1 cellular context compared by ENCODE assay signal in genomic region chr22:20428496-20429253, GRCh38.
A peak's percentile ranks its signal among the peaks of the same experiment; 100 is the strongest.
TF ChIP-seq lines count a peak whose summit lies in the region.

No MANE protein-coding gene starts in this region.

TF ChIP-seq in K562, 482 proteins besides CTCF, POLR2A, EP300 and RAD21 (continued from another document and continues in another):
- TF ChIP-seq ID3 (CRISPR knock-in tag; IDR thresholded peaks at IDR 0.05), result no peak
- peak; percentile 84; the same call in 1 of the 2 replicates for TF ChIP-seq ID3 (tag; IDR thresholded peaks at IDR 0.05)
- no peak for TF ChIP-seq RFX1 (IDR thresholded peaks at IDR 0.05)
- TF ChIP-seq CXXC5 (CRISPR knock-in tag; IDR thresholded peaks at IDR 0.05), result no peak; the same call in 1 of the 2 replicates
- no peak; the same call in 1 of the 2 replicates for TF ChIP-seq ZNF124 (CRISPR knock-in tag; IDR thresholded peaks at IDR 0.05)
- no peak for TF ChIP-seq ARID3B (CRISPR knock-in tag; IDR thresholded peaks at IDR 0.05; ENCODE audit: borderline replicate concordance)
- TF ChIP-seq OTX1 (CRISPR knock-in tag; IDR thresholded peaks at IDR 0.05), result peak; percentile 93
- TF ChIP-seq MGA (IDR thresholded peaks at IDR 0.05), result no peak
- peak; percentile 86; the same call in 1 of the 2 replicates for TF ChIP-seq KDM2B (CRISPR knock-in tag; IDR thresholded peaks at IDR 0.05)
- TF ChIP-seq STAT5A (IDR thresholded peaks at IDR 0.05; ENCODE audit: borderline replicate concordance, low read length), result no peak
- TF ChIP-seq TARDBP (IDR thresholded peaks at IDR 0.05), result no peak
- TF ChIP-seq ZNF133 (CRISPR knock-in tag; IDR thresholded peaks at IDR 0.05), result 0 out of 2 replicates have a peak, but pooled peaks have one; percentile 1
- TF ChIP-seq EGR1 (conservative IDR thresholded peaks at IDR 0.05), result peak; percentile 97
- peak; percentile 99 for TF ChIP-seq ZSCAN29 (IDR thresholded peaks at IDR 0.05)
- TF ChIP-seq BRF2 (IDR thresholded peaks at IDR 0.05; ENCODE audit: borderline replicate concordance, insufficient read depth, insufficient read length), result no peak
- TF ChIP-seq ZNF644 (tag; IDR thresholded peaks at IDR 0.05; ENCODE audit: low read depth), result no peak
- TF ChIP-seq ZNF263 (CRISPR knock-in tag; IDR thresholded peaks at IDR 0.05; ENCODE audit: borderline replicate concordance), result peak; percentile 45; the same call in 1 of the 2 replicates
- no peak for TF ChIP-seq ZFP1 (CRISPR knock-in tag; IDR thresholded peaks at IDR 0.05)
- TF ChIP-seq DEAF1 (CRISPR knock-in tag; IDR thresholded peaks at IDR 0.05), result no peak
- peak; percentile 62; the same call in 1 of the 2 replicates for TF ChIP-seq ZNF143 (CRISPR knock-in tag; IDR thresholded peaks at IDR 0.05)
- TF ChIP-seq PPARD (CRISPR knock-in tag; IDR thresholded peaks at IDR 0.05), result 0 out of 2 replicates have a peak, but pooled peaks have one; percentile 20
- TF ChIP-seq SPI1 (IDR thresholded peaks at IDR 0.05; ENCODE audit: borderline replicate concordance, low read depth, low read length), result peak; percentile 28; the same call in 1 of the 2 replicates
- TF ChIP-seq MYC (IDR thresholded peaks at IDR 0.05; ENCODE audit: low read depth, low read length), result no peak
- TF ChIP-seq MYC (CRISPR knock-in tag; IDR thresholded peaks at IDR 0.05; ENCODE audit: borderline replicate concordance, low read depth), result peak; percentile 36; the same call in 1 of the 2 replicates
- TF ChIP-seq SMAD1 (IDR thresholded peaks at IDR 0.05; ENCODE audit: low read depth, low read length, partially characterized antibody), result peak; percentile 46
- TF ChIP-seq STAT5B (CRISPR knock-in tag; IDR thresholded peaks at IDR 0.05), result no peak
- peak; percentile 78; the same call in 1 of the 2 replicates for TF ChIP-seq ZNF830 (CRISPR knock-in tag; IDR thresholded peaks at IDR 0.05)
- TF ChIP-seq PBX2 (CRISPR knock-in tag; IDR thresholded peaks at IDR 0.05; ENCODE audit: low read depth), result peak; percentile 19; the same call in 1 of the 2 replicates
- TF ChIP-seq PBX2 (tag; conservative IDR thresholded peaks at IDR 0.05; ENCODE audit: low read depth), result no peak
- no peak for TF ChIP-seq RAD51 (IDR thresholded peaks at IDR 0.05; ENCODE audit: borderline replicate concordance, low read depth)
- TF ChIP-seq ZNF740 (CRISPR knock-in tag; IDR thresholded peaks at IDR 0.05), result peak; percentile 56; the same call in 1 of the 2 replicates
- TF ChIP-seq ZNF740 (tag; IDR thresholded peaks at IDR 0.05), result no peak
- no peak for TF ChIP-seq TSHZ1 (CRISPR knock-in tag; IDR thresholded peaks at IDR 0.05)
- TF ChIP-seq LARP7 (IDR thresholded peaks at IDR 0.05), result peak; percentile 75; the same call in 1 of the 2 replicates
- no peak; the same call in 1 of the 2 replicates for TF ChIP-seq ZKSCAN1 (IDR thresholded peaks at IDR 0.05; ENCODE audit: low read depth, low read length)
- TF ChIP-seq RUNX1 (IDR thresholded peaks at IDR 0.05; ENCODE audit: low read depth), result no peak
